ENCODE assay signal across 9 cellular contexts in the genomic region with DNA sequence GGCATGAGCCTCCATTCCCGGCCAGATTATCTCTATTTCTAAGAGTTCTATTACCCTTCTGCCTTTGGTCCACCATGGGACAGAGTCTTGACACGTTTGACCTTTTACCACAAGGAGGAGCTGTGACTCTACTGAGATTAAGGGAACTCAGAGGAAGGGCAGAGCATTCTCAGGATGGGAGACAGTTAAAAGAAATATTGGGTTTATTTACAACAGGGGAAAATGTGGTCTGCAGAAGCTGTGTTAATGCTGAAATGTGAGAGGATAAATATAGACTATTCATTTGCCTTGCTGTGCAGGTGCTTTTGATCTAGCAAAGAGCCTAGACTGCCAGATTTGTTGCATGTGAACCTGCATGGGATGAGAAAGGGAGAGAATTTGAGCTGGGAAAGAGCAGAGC. TPM values are rescaled to one million over a fixed set of nuclear protein-coding genes. Genes with fewer than 3 reads are reported as not detected.
DNase-seq lines count a peak whose midpoint lies in the region; ATAC-seq and TF ChIP-seq lines count a peak whose summit lies in the region.
"Had no signal": no experiment of that assay in that cellular context is flagged by ENCODE, and none has a peak within 500 bp of the region (broad histone marks: within the 10 kb centered on the region; RNA-seq: fewer than 3 reads in every experiment).

No MANE protein-coding gene starts in this region.

- H3K4me2 ChIP-seq in osteoblast (ENCODE audit: insufficient read depth, low read length): no peak overlapping the region

- DNase-seq in NCI-H526 (lab: John Stamatoyannopoulos, UW): peak; percentile 33 to 59
- no peak for DNase-seq in NCI-H526 treated with DMSO at 0.1 percent for 48 hours (lab: John Stamatoyannopoulos, UW)
- peak; percentile 26 for DNase-seq in HuH-7 (ENCODE audit: low spot score)
- DNase-seq in activated CD8-positive, alpha-beta T cell treated with anti-CD3 and anti-CD28 coated beads, Interleukin-2, amount 10 ng/mL, durations not matched to agents 7 days and 5 days: peak; percentile 47
- DNase-seq in osteoblast (ENCODE audit: insufficient read length, low spot score, missing footprints): no peak
- no peak for DNase-seq in hypothalamus (lab: John Stamatoyannopoulos, UW)
- no peak for DNase-seq in NCI-H510A treated with DMSO at 0.1 percent for 48 hours (lab: John Stamatoyannopoulos, UW)

- POLR2A ChIA-PET in activated CD8-positive, alpha-beta T cell treated with anti-CD3 and anti-CD28 coated beads, Interleukin-2, amount 10 ng/mL, durations not matched to agents 7 days and 5 days (lab: Charles Lee): interaction anchor here (0.6 to 1.4 kb wide), 4 partner anchors 17 to 507 kb away, joined by 3 to 4 read pairs (median 4); no protein-coding TSS in a partner anchor

- H4K20me1 ChIP-seq in osteoblast (ENCODE audit: insufficient read depth, low read length): no peaks in the 10 kb centered on the region

- TF ChIP-seq CTCF in osteoblast (IDR thresholded peaks at IDR 0.05; ENCODE audit: extremely low read depth, low read depth, low read length): peak; percentile 30

- H3K4me3 Mint-ChIP-seq in activated CD8-positive, alpha-beta T cell treated with anti-CD3 and anti-CD28 coated beads, Interleukin-2, amount 10 ng/mL, durations not matched to agents 7 days and 5 days: no peak overlapping the region
- H3K4me3 Mint-ChIP-seq: memory B cell had no signal

- peaks cover 14% of the 10 kb centered on the region for H3K4me1 Mint-ChIP-seq in activated CD8-positive, alpha-beta T cell treated with anti-CD3 and anti-CD28 coated beads, Interleukin-2, amount 10 ng/mL, durations not matched to agents 7 days and 5 days (ENCODE audit: low read depth)
- H3K4me1 Mint-ChIP-seq: memory B cell had no signal

- no peak overlapping the region for H2AFZ ChIP-seq in osteoblast (ENCODE audit: low read length)

- no peaks in the 10 kb centered on the region for H3K36me3 ChIP-seq in osteoblast (ENCODE audit: insufficient read depth, low read length)

- H3K27me3 Mint-ChIP-seq in activated CD8-positive, alpha-beta T cell treated with anti-CD3 and anti-CD28 coated beads, Interleukin-2, amount 10 ng/mL, durations not matched to agents 7 days and 5 days (ENCODE audit: low read depth): peaks cover 15% of the 10 kb centered on the region

- H3K9me3 ChIP-seq in osteoblast (ENCODE audit: low read depth, low read length): no peaks in the 10 kb centered on the region

- ATAC-seq in activated CD8-positive, alpha-beta T cell treated with anti-CD3 and anti-CD28 coated beads, Interleukin-2, amount 10 ng/mL, durations not matched to agents 7 days and 5 days: peak; percentile 54
- no peak for ATAC-seq in GM19328 (IDR thresholded peaks at IDR 0.05; ENCODE audit: unreplicated experiment)

- H3K9me3 Mint-ChIP-seq in activated CD8-positive, alpha-beta T cell treated with anti-CD3 and anti-CD28 coated beads, Interleukin-2, amount 10 ng/mL, durations not matched to agents 7 days and 5 days (ENCODE audit: insufficient read depth): no peaks in the 10 kb centered on the region

- H3K27ac Mint-ChIP-seq in activated CD8-positive, alpha-beta T cell treated with anti-CD3 and anti-CD28 coated beads, Interleukin-2, amount 10 ng/mL, durations not matched to agents 7 days and 5 days: no peak overlapping the region
- H3K27ac Mint-ChIP-seq: memory B cell had no signal

- no peaks in the 10 kb centered on the region for H3K79me2 ChIP-seq in osteoblast (ENCODE audit: insufficient read depth, low read length)

- CTCF ChIA-PET in activated CD8-positive, alpha-beta T cell treated with anti-CD3 and anti-CD28 coated beads, Interleukin-2, amount 10 ng/mL, durations not matched to agents 7 days and 5 days (lab: Charles Lee): interaction anchor here (0.7 to 8.7 kb wide), 31 partner anchors 8 to 912 kb away, joined by 3 to 88 read pairs (median 5); a partner anchor contains a TSS

- no peak overlapping the region for H3K4me3 ChIP-seq in osteoblast (ENCODE audit: insufficient read depth, low read length)

- no peaks in the 10 kb centered on the region for H3K4me1 ChIP-seq in osteoblast (ENCODE audit: insufficient read depth, low read length)

- no peak overlapping the region for H3K27ac ChIP-seq in osteoblast (ENCODE audit: low read depth, low read length)

- no peaks in the 10 kb centered on the region for H3K36me3 Mint-ChIP-seq in activated CD8-positive, alpha-beta T cell treated with anti-CD3 and anti-CD28 coated beads, Interleukin-2, amount 10 ng/mL, durations not matched to agents 7 days and 5 days (ENCODE audit: low read depth)
- H3K36me3 Mint-ChIP-seq: memory B cell had no signal

- no peaks in the 10 kb centered on the region for H3K27me3 ChIP-seq in osteoblast (ENCODE audit: insufficient read depth, low read length)

RNA-seq across cellular contexts. Expression of a gene that starts 45.8 kb away (rescaled TPM):
- not detected for total RNA-seq in activated CD8-positive, alpha-beta T cell treated with anti-CD3 and anti-CD28 coated beads, Interleukin-2, amount 10 ng/mL, durations not matched to agents 7 days and 5 days
- not detected in 2 replicates for total RNA-seq in osteoblast

Comparison
In these comparisons a context has a peak if more than half of its experiments do, and no peak if none do; other contexts are left out.
1. DNase-seq: peak in NCI-H526 (2 of 2), HuH-7 (single experiment) and activated CD8-positive, alpha-beta T cell treated with anti-CD3 and anti-CD28 coated beads, Interleukin-2, amount 10 ng/mL, durations not matched to agents 7 days and 5 days (single experiment); none in NCI-H526 treated with DMSO at 0.1 percent for 48 hours (single experiment), osteoblast (single experiment), hypothalamus (0 of 51) and NCI-H510A treated with DMSO at 0.1 percent for 48 hours (single experiment).